In genomic region chr5:1384521-1384920, GRCh38 we compare ENCODE assay signal across 1 cellular context.
A peak's percentile ranks its signal among the peaks of the same experiment; 100 is the strongest.
TF ChIP-seq lines count a peak whose summit lies in the region.

No MANE protein-coding gene starts in this region.

TF ChIP-seq in K562, 482 proteins besides CTCF, POLR2A, EP300 and RAD21:
- no peak for TF ChIP-seq BRCA1 (IDR thresholded peaks at IDR 0.05)
- no peak for TF ChIP-seq BRCA1 (CRISPR knock-in tag; IDR thresholded peaks at IDR 0.05)
- no peak for TF ChIP-seq TSC22D4 (tag; IDR thresholded peaks at IDR 0.05)
- peak; percentile 59; the same call in 1 of the 2 replicates for TF ChIP-seq NFIC (IDR thresholded peaks at IDR 0.05)
